In the genomic region with DNA sequence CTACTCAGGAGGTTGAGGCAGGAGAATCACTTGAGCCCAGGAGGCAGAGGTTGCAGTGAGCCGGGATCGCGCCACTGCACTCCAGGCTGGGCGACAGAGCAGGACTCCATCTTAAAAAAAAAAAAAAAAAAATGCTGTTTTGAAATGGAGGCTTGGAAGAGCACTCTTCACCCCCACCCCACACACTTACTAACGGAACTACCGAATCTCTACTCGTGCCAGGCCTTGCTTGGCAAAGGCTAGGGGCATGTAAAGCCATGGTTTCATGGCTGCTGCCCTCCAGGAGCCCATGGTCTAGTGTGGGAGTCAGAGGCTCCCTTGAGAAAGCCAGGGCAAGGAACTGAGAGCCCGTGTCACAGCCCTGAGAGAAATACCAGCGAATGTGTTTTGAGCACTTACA, we compare ENCODE assay signal across 1 cellular context.
TF ChIP-seq lines count a peak whose summit lies in the region.

No MANE protein-coding gene starts in this region.

TF ChIP-seq in IMR-90, 13 proteins besides CTCF, POLR2A, EP300 and RAD21:
- TF ChIP-seq SMC3 (IDR thresholded peaks at IDR 0.05; ENCODE audit: low read depth, low read length) (no peak), BHLHE40 (IDR thresholded peaks at IDR 0.05; ENCODE audit: low read depth, low read length) (no peak), MAFK (IDR thresholded peaks at IDR 0.05; ENCODE audit: low read depth, low read length) (no peak), CHD1 (IDR thresholded peaks at IDR 0.05; ENCODE audit: low read depth, low read length) (no peak), CEBPB (IDR thresholded peaks at IDR 0.05; ENCODE audit: low read depth, low read length) (no peak), RCOR1 (IDR thresholded peaks at IDR 0.05; ENCODE audit: insufficient replicate concordance, low read length) (no peak), MXI1 (IDR thresholded peaks at IDR 0.05; ENCODE audit: borderline replicate concordance, low read depth, low read length) (no peak), RFX5 (IDR thresholded peaks at IDR 0.05; ENCODE audit: low read depth, low read length) (no peak), MAZ (IDR thresholded peaks at IDR 0.05; ENCODE audit: borderline replicate concordance, low read depth, low read length) (no peak), NFE2L2 (IDR thresholded peaks at IDR 0.05; ENCODE audit: low read depth, low read length) (no peak), FOS (IDR thresholded peaks at IDR 0.05; ENCODE audit: low read depth, low read length) (no peak)
- TF ChIP-seq, protein P1, sequence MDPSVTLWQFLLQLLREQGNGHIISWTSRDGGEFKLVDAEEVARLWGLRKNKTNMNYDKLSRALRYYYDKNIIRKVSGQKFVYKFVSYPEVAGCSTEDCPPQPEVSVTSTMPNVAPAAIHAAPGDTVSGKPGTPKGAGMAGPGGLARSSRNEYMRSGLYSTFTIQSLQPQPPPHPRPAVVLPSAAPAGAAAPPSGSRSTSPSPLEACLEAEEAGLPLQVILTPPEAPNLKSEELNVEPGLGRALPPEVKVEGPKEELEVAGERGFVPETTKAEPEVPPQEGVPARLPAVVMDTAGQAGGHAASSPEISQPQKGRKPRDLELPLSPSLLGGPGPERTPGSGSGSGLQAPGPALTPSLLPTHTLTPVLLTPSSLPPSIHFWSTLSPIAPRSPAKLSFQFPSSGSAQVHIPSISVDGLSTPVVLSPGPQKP (IDR thresholded peaks at IDR 0.05; ENCODE audit: borderline replicate concordance, low read depth, low read length): no peak
- TF ChIP-seq, protein P2, sequence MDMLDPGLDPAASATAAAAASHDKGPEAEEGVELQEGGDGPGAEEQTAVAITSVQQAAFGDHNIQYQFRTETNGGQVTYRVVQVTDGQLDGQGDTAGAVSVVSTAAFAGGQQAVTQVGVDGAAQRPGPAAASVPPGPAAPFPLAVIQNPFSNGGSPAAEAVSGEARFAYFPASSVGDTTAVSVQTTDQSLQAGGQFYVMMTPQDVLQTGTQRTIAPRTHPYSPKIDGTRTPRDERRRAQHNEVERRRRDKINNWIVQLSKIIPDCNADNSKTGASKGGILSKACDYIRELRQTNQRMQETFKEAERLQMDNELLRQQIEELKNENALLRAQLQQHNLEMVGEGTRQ (IDR thresholded peaks at IDR 0.05; ENCODE audit: low read depth, low read length): no peak
